In the genomic region with DNA sequence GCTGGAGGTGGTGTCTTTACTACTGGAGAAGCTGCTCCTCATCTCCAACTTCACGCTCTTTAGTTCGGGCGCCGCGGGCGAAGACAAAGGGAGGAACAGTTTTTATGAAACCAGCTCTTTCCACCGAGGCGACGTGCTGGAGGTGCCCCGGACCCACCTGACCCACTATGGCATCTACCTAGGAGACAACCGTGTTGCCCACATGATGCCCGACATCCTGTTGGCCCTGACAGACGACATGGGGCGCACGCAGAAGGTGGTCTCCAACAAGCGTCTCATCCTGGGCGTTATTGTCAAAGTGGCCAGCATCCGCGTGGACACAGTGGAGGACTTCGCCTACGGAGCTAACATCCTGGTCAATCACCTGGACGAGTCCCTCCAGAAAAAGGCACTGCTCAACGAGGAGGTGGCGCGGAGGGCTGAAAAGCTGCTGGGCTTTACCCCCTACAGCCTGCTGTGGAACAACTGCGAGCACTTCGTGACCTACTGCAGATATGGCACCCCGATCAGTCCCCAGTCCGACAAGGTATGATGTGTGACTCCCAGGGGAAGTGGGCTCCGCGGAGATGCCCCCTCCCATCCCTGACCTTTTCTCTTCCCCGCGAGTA, we compare ENCODE assay signal across 2 cellular contexts.
TF ChIP-seq lines count a peak whose summit lies in the region.

No MANE protein-coding gene starts in this region.

TF ChIP-seq in H1, 55 proteins besides CTCF, POLR2A, EP300 and RAD21:
- TF ChIP-seq ZNF274 (IDR thresholded peaks at IDR 0.05; ENCODE audit: borderline replicate concordance, extremely low read depth, low read length) (no peak), EGR1 (IDR thresholded peaks at IDR 0.05; ENCODE audit: borderline replicate concordance, low read depth, low read length) (no peak), SAP30 (IDR thresholded peaks at IDR 0.05; ENCODE audit: insufficient read depth, insufficient replicate concordance, low read length) (peak; percentile 82), KDM1A (IDR thresholded peaks at IDR 0.05; ENCODE audit: borderline replicate concordance, low read length) (no peak), CTBP2 (IDR thresholded peaks at IDR 0.05; ENCODE audit: borderline replicate concordance, insufficient read depth, insufficient read length, low read length) (no peak), CBX8 (IDR thresholded peaks at IDR 0.05; ENCODE audit: borderline replicate concordance, low read depth, low read length) (no peak), E2F6 (IDR thresholded peaks at IDR 0.05) (0 out of 2 replicates have a peak, but pooled peaks have one; percentile 20), RBBP5 (IDR thresholded peaks at IDR 0.05; ENCODE audit: borderline replicate concordance, low read depth, low read length) (no peak), KDM4A (IDR thresholded peaks at IDR 0.05; ENCODE audit: low read depth, low read length, severe bottlenecking) (peak; percentile 24)
- TF ChIP-seq, protein P1, sequence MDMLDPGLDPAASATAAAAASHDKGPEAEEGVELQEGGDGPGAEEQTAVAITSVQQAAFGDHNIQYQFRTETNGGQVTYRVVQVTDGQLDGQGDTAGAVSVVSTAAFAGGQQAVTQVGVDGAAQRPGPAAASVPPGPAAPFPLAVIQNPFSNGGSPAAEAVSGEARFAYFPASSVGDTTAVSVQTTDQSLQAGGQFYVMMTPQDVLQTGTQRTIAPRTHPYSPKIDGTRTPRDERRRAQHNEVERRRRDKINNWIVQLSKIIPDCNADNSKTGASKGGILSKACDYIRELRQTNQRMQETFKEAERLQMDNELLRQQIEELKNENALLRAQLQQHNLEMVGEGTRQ (IDR thresholded peaks at IDR 0.05; ENCODE audit: low read length), result no peak
- TF ChIP-seq, protein P2, sequence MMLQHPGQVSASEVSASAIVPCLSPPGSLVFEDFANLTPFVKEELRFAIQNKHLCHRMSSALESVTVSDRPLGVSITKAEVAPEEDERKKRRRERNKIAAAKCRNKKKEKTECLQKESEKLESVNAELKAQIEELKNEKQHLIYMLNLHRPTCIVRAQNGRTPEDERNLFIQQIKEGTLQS (IDR thresholded peaks at IDR 0.05; ENCODE audit: insufficient read depth, low read depth, low read length), result no peak

TF ChIP-seq in neural cell, 6 proteins besides CTCF, POLR2A, EP300 and RAD21:
- no peak for TF ChIP-seq TAF1 (IDR thresholded peaks at IDR 0.05; ENCODE audit: low read depth)
- TF ChIP-seq, protein P3, sequence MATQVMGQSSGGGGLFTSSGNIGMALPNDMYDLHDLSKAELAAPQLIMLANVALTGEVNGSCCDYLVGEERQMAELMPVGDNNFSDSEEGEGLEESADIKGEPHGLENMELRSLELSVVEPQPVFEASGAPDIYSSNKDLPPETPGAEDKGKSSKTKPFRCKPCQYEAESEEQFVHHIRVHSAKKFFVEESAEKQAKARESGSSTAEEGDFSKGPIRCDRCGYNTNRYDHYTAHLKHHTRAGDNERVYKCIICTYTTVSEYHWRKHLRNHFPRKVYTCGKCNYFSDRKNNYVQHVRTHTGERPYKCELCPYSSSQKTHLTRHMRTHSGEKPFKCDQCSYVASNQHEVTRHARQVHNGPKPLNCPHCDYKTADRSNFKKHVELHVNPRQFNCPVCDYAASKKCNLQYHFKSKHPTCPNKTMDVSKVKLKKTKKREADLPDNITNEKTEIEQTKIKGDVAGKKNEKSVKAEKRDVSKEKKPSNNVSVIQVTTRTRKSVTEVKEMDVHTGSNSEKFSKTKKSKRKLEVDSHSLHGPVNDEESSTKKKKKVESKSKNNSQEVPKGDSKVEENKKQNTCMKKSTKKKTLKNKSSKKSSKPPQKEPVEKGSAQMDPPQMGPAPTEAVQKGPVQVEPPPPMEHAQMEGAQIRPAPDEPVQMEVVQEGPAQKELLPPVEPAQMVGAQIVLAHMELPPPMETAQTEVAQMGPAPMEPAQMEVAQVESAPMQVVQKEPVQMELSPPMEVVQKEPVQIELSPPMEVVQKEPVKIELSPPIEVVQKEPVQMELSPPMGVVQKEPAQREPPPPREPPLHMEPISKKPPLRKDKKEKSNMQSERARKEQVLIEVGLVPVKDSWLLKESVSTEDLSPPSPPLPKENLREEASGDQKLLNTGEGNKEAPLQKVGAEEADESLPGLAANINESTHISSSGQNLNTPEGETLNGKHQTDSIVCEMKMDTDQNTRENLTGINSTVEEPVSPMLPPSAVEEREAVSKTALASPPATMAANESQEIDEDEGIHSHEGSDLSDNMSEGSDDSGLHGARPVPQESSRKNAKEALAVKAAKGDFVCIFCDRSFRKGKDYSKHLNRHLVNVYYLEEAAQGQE (IDR thresholded peaks at IDR 0.05; ENCODE audit: borderline replicate concordance), result no peak
- TF ChIP-seq EZH2 (IDR thresholded peaks at IDR 0.05; ENCODE audit: borderline replicate concordance, insufficient read depth, low read length, poor library complexity, severe bottlenecking), result no peak
- TF ChIP-seq SMC3 (conservative IDR thresholded peaks at IDR 0.05; ENCODE audit: poor library complexity), result no peak
- no peak for TF ChIP-seq MXI1 (conservative IDR thresholded peaks at IDR 0.05; ENCODE audit: poor library complexity, severe bottlenecking)
- TF ChIP-seq POLR2AphosphoS5 (IDR thresholded peaks at IDR 0.05), result no peak
